11 cellular contexts compared by ENCODE assay signal in genomic region chr1:58585591-58586151, GRCh38. TPM values are rescaled to one million over a fixed set of nuclear protein-coding genes. Genes with fewer than 3 reads are reported as not detected.
DNase-seq lines count a peak whose midpoint lies in the region; ATAC-seq and TF ChIP-seq lines count a peak whose summit lies in the region.
"Had no signal": no experiment of that assay in that cellular context is flagged by ENCODE, and none has a peak within 500 bp of the region (broad histone marks: within the 10 kb centered on the region; RNA-seq: fewer than 3 reads in every experiment).

No MANE protein-coding gene starts in this region.

- peaks cover 18% of the 10 kb centered on the region for H3K4me1 Mint-ChIP-seq in activated naive CD8-positive, alpha-beta T cell treated with anti-CD3 and anti-CD28 coated beads, Interleukin-2, amount 50 U/mL, for 24 hours
- H3K4me1 Mint-ChIP-seq: CD4-positive, CD25-positive, alpha-beta regulatory T cell had no signal

- peak; percentile 70 for DNase-seq in HCEC 1CT
- DNase-seq in astrocyte of the spinal cord (ENCODE audit: low read depth, low spot score): peak; percentile 32
- DNase-seq in fibroblast of villous mesenchyme (ENCODE audit: low read depth): peak; percentile 83
- no peak for DNase-seq in stomach
- DNase-seq in activated naive CD8-positive, alpha-beta T cell treated with anti-CD3 and anti-CD28 coated beads, Interleukin-2, amount 50 U/mL, for 24 hours: no peak
- DNase-seq in SIG-M5 (lab: John Stamatoyannopoulos, UW): no peak
- DNase-seq in NCI-H2171 treated with DMSO at 0.1 percent for 48 hours (lab: John Stamatoyannopoulos, UW): no peak
- DNase-seq: CD4-positive, CD25-positive, alpha-beta regulatory T cell; stimulated activated CD4-positive, alpha-beta T cell treated with anti-CD3 and anti-CD28 coated beads, Interleukin-4, amount 100 ng/mL, for 24 hours; stimulated activated naive CD8-positive, alpha-beta T cell treated with anti-CD3 and anti-CD28 coated beads, Interleukin-15, Interleukin-2, amounts not matched to agents 100 U/mL and 50 U/mL, for 24 hours had no signal

- no peaks in the 10 kb centered on the region for H3K36me3 ChIP-seq in stomach

- H3K27me3 ChIP-seq in stomach: no peaks in the 10 kb centered on the region

- H3K36me3 Mint-ChIP-seq in activated naive CD8-positive, alpha-beta T cell treated with anti-CD3 and anti-CD28 coated beads, Interleukin-2, amount 50 U/mL, for 24 hours (ENCODE audit: low read depth): no peaks in the 10 kb centered on the region
- H3K36me3 Mint-ChIP-seq: CD4-positive, CD25-positive, alpha-beta regulatory T cell had no signal

- in situ Hi-C loops in astrocyte of the spinal cord (cut with HindIII; ENCODE audit: low sequenced_read_pairs): no loop called here

- H3K27me3 Mint-ChIP-seq in activated naive CD8-positive, alpha-beta T cell treated with anti-CD3 and anti-CD28 coated beads, Interleukin-2, amount 50 U/mL, for 24 hours: peaks cover 36% of the 10 kb centered on the region

- no peak for TF ChIP-seq EP300 in stomach (IDR thresholded peaks at IDR 0.05)

- H3K27ac ChIP-seq in stomach: peak overlapping the region in 4 of 5 donors; percentile 56 to 80 (median 59)

- WGBS in stomach, 5 donors: 37 to 64% (median 52%) methylated on average over 3 of the region's 3 CpGs

- H3K27ac Mint-ChIP-seq in activated naive CD8-positive, alpha-beta T cell treated with anti-CD3 and anti-CD28 coated beads, Interleukin-2, amount 50 U/mL, for 24 hours: no peak overlapping the region
- H3K27ac Mint-ChIP-seq: CD4-positive, CD25-positive, alpha-beta regulatory T cell had no signal

- H3K4me3 ChIP-seq in astrocyte of the spinal cord (ENCODE audit: low read depth, low read length) (no peak overlapping the region), fibroblast of villous mesenchyme (ENCODE audit: low read depth, low read length) (no peak overlapping the region), stomach (no peak overlapping the region)

- H3K4me3 Mint-ChIP-seq in activated naive CD8-positive, alpha-beta T cell treated with anti-CD3 and anti-CD28 coated beads, Interleukin-2, amount 50 U/mL, for 24 hours: no peak overlapping the region
- H3K4me3 Mint-ChIP-seq: CD4-positive, CD25-positive, alpha-beta regulatory T cell had no signal

- no peaks in the 10 kb centered on the region for H3K9me3 Mint-ChIP-seq in activated naive CD8-positive, alpha-beta T cell treated with anti-CD3 and anti-CD28 coated beads, Interleukin-2, amount 50 U/mL, for 24 hours

- no peak for ATAC-seq in GM21515 (IDR thresholded peaks at IDR 0.05; ENCODE audit: unreplicated experiment)
- ATAC-seq in activated naive CD8-positive, alpha-beta T cell treated with anti-CD3 and anti-CD28 coated beads, Interleukin-2, amount 50 U/mL, for 24 hours: no peak
- ATAC-seq: stimulated activated naive CD8-positive, alpha-beta T cell treated with anti-CD3 and anti-CD28 coated beads, Interleukin-15, Interleukin-2, amounts not matched to agents 100 U/mL and 50 U/mL, for 24 hours had no signal

- peaks cover 10 to 26% (median 19%) of the 10 kb centered on the region in 4 donors for H3K4me1 ChIP-seq in stomach

- intact Hi-C loops in stomach (cut with DNase I; ENCODE audit: low total_unique reads): no loop called here

- TF ChIP-seq CTCF in astrocyte of the spinal cord (IDR thresholded peaks at IDR 0.05; ENCODE audit: low read depth, low read length) (no peak), fibroblast of villous mesenchyme (IDR thresholded peaks at IDR 0.05; ENCODE audit: insufficient read depth, low read depth, low read length) (no peak), stomach (IDR thresholded peaks at IDR 0.05) (no peak)

- TF ChIP-seq POLR2A in stomach (IDR thresholded peaks at IDR 0.05): no peak

- no peaks in the 10 kb centered on the region for H3K9me3 ChIP-seq in stomach

RNA-seq across cellular contexts. Expression of gene TACSTD2, which starts 8.6 kb away (rescaled TPM):
- 0.97 and 17.7 TPM in 2 replicates for total RNA-seq in fibroblast of villous mesenchyme
- total RNA-seq in stomach: 10 to 100 TPM in 3 of 5 donors, not detected in 2; 12.1 to 41.1 (median 33.6) TPM
- polyA plus RNA-seq in stomach: 100 to 1,000 TPM in 1 of 3 donors, 10 to 100 TPM in 1, 1 to 10 TPM in 1; 5.2 to 369 (median 36.7) TPM
- total RNA-seq: CD4-positive, CD25-positive, alpha-beta regulatory T cell had no signal

RNA-seq across cellular contexts. Expression of gene OMA1, which starts 39.1 kb away (rescaled TPM):
- total RNA-seq in fibroblast of villous mesenchyme (10.6 and 26.8 TPM in 2 replicates), stomach (10 to 100 TPM in 4 of 5 donors, 1 to 10 TPM in 1; 5.8 to 55.8 (median 30.4) TPM)
- polyA plus RNA-seq in stomach: 10 to 100 TPM in 2 of 3 donors, 1 to 10 TPM in 1; 8.9 to 16.4 (median 11.1) TPM

Comparison
In these comparisons a context has a peak if more than half of its experiments do, and no peak if none do; other contexts are left out.
1. DNase-seq: peak in HCEC 1CT (single experiment), astrocyte of the spinal cord (single experiment) and fibroblast of villous mesenchyme (single experiment); none in stomach (single experiment), activated naive CD8-positive, alpha-beta T cell treated with anti-CD3 and anti-CD28 coated beads, Interleukin-2, amount 50 U/mL, for 24 hours (single experiment), SIG-M5 (single experiment) and NCI-H2171 treated with DMSO at 0.1 percent for 48 hours (single experiment).